ENCODE assay signal across 25 cellular contexts in the genomic region with DNA sequence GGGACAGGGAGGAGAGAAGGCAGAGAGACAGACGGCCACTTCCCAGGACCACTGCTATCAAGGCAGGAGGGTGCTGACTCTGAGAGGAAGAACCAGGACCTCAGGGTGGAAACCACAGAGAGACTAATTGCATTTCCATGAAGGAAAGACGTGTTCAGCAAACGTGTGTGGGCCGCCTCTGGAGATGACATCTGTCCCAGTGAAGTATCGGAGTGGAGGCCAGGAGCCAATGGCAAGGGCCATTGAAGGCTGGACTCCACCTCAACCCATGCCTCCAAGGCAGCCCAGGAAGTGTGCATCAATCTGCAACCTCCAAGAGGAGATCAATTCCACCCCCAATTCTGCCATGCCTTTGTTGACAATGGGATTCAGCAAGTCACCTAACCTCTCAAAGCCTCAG.
"Had no signal": no experiment of that assay in that cellular context is flagged by ENCODE, and none has a peak within 500 bp of the region (broad histone marks: within the 10 kb centered on the region; RNA-seq: fewer than 3 reads in every experiment).

No MANE protein-coding gene starts in this region.

- H3K9me3 Mint-ChIP-seq: naive thymus-derived CD8-positive, alpha-beta T cell; natural killer cell treated with Interleukin-12 subunit alpha and Interleukin-12 subunit beta and Interleukin-15 and Interleukin-18, amount 100 ng/mL, for 72 hours; neural crest cell; stimulated activated naive CD8-positive, alpha-beta T cell treated with anti-CD3 and anti-CD28 coated beads, Interleukin-15, amount 100 ng/mL, for 72 hours; type B pancreatic cell had no signal

- H3K27me3 Mint-ChIP-seq: naive thymus-derived CD8-positive, alpha-beta T cell; stimulated activated naive CD8-positive, alpha-beta T cell treated with anti-CD3 and anti-CD28 coated beads, Interleukin-15, amount 100 ng/mL, for 72 hours had no signal

- H3K36me3 Mint-ChIP-seq: naive thymus-derived CD8-positive, alpha-beta T cell; natural killer cell treated with Interleukin-12 subunit alpha and Interleukin-12 subunit beta and Interleukin-15 and Interleukin-18, amount 100 ng/mL, for 72 hours; type B pancreatic cell had no signal

- H3K36me3 ChIP-seq: pancreas, right lobe of liver, sigmoid colon, suprapubic skin, tibial artery, transverse colon, upper lobe of right lung, uterus had no signal

- H3K27ac ChIP-seq: pancreas, psoas muscle, right lobe of liver, sigmoid colon, suprapubic skin, testis, tibial artery, transverse colon, upper lobe of right lung, uterus had no signal

- H3K27me3 ChIP-seq: pancreas, right lobe of liver, sigmoid colon, suprapubic skin, testis, tibial artery, transverse colon, upper lobe of right lung, uterus had no signal

- DNase-seq: naive B cell; naive thymus-derived CD8-positive, alpha-beta T cell; nephron progenitor cell; occipital lobe; pancreas; psoas muscle; right cardiac atrium; right lobe of liver; sigmoid colon; small intestine; stimulated activated CD4-positive, alpha-beta T cell treated with anti-CD3 and anti-CD28 coated beads, Interleukin-2, amount 100 ng/mL, for 48 hours; stimulated activated naive CD4-positive, alpha-beta T cell; stimulated activated naive CD8-positive, alpha-beta T cell treated with anti-CD3 and anti-CD28 coated beads, Interleukin-15, amount 100 ng/mL, for 72 hours; substantia nigra; testis; tibial artery; transverse colon; upper lobe of right lung; uterus had no signal

- H3K4me1 ChIP-seq: pancreas, psoas muscle, right lobe of liver, sigmoid colon, suprapubic skin, testis, tibial artery, transverse colon, upper lobe of right lung, uterus had no signal

- H3K9me3 ChIP-seq: pancreas, psoas muscle, right lobe of liver, sigmoid colon, suprapubic skin, testis, tibial artery, transverse colon, upper lobe of right lung, uterus had no signal

- H3K4me3 ChIP-seq: pancreas, psoas muscle, right lobe of liver, sigmoid colon, suprapubic skin, testis, tibial artery, transverse colon, upper lobe of right lung, uterus had no signal

- H3K27ac Mint-ChIP-seq: natural killer cell treated with Interleukin-12 subunit alpha and Interleukin-12 subunit beta and Interleukin-15 and Interleukin-18, amount 100 ng/mL, for 72 hours; nephron progenitor cell; progenitor cell of endocrine pancreas; stimulated activated memory B cell treated with anti-CD40 and anti-IgM and Interleukin-4, amounts not matched to agents 10 μg/mL and 1 μg/mL and 100 μg/mL, for 72 hours; type B pancreatic cell had no signal

- H3K4me3 Mint-ChIP-seq: naive B cell; naive thymus-derived CD8-positive, alpha-beta T cell; natural killer cell treated with Interleukin-12 subunit alpha and Interleukin-12 subunit beta and Interleukin-15 and Interleukin-18, amount 100 ng/mL, for 72 hours; nephron progenitor cell; neural crest cell; stimulated activated memory B cell treated with anti-CD40 and anti-IgM and Interleukin-4, amounts not matched to agents 10 μg/mL and 1 μg/mL and 100 μg/mL, for 72 hours; stimulated activated naive CD8-positive, alpha-beta T cell treated with anti-CD3 and anti-CD28 coated beads, Interleukin-15, amount 100 ng/mL, for 72 hours; type B pancreatic cell had no signal

- ATAC-seq: naive thymus-derived CD8-positive, alpha-beta T cell; natural killer cell treated with Interleukin-12 subunit alpha and Interleukin-12 subunit beta and Interleukin-15 and Interleukin-18, amount 100 ng/mL, for 72 hours; pancreas; psoas muscle; right cardiac atrium; right lobe of liver; stimulated activated memory B cell treated with anti-CD40 and anti-IgM and Interleukin-4, amounts not matched to agents 10 μg/mL and 1 μg/mL and 100 μg/mL, for 72 hours; upper lobe of right lung had no signal
